ENCODE assay signal across 1 cellular context in the genomic region with DNA sequence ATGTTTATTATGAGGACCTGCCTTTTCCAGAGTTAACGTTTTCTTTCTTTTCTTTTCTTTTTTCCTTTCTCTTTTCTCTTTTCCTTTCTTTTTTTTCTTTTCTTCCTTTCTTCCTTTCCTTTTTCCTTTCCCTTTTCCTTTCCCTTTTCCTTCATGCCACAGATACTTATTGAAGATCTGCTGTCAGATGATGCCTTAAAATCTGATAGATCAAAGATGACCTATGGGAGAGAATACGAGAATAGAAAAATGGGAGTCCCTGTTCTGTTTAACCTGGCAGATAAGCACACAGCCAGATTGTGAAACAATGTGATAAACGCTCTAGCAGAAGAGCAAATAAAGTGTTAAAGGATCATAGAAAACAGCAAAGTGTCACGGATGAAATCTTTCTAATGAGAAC.
TF ChIP-seq lines count a peak whose summit lies in the region.

No MANE protein-coding gene starts in this region.

TF ChIP-seq in HepG2, 621 proteins besides CTCF, POLR2A, EP300 and RAD21 (continued from another document and continues in another):
- TF ChIP-seq CSRNP2 (CRISPR knock-in tag; conservative IDR thresholded peaks at IDR 0.05; ENCODE audit: low read depth) (no peak), TEAD2 (CRISPR knock-in tag; IDR thresholded peaks at IDR 0.05) (no peak), HOXA7 (CRISPR knock-in tag; IDR thresholded peaks at IDR 0.05) (no peak), ZC3H4 (CRISPR knock-in tag; IDR thresholded peaks at IDR 0.05; ENCODE audit: borderline replicate concordance) (no peak), TCF7 (IDR thresholded peaks at IDR 0.05; ENCODE audit: low read depth) (peak; percentile 73), ZNF224 (CRISPR knock-in tag; IDR thresholded peaks at IDR 0.05) (no peak), ZNF17 (CRISPR knock-in tag; IDR thresholded peaks at IDR 0.05) (no peak), ZMYM4 (CRISPR knock-in tag; IDR thresholded peaks at IDR 0.05) (no peak), ZSCAN12 (CRISPR knock-in tag; IDR thresholded peaks at IDR 0.05) (no peak), ZNF83 (CRISPR knock-in tag; IDR thresholded peaks at IDR 0.05; ENCODE audit: borderline replicate concordance) (no peak), ZNF556 (CRISPR knock-in tag; IDR thresholded peaks at IDR 0.05; ENCODE audit: borderline replicate concordance) (no peak), NFE2L1 (CRISPR knock-in tag; IDR thresholded peaks at IDR 0.05; ENCODE audit: borderline replicate concordance) (no peak), SETDB1 (CRISPR knock-in tag; IDR thresholded peaks at IDR 0.05; ENCODE audit: borderline replicate concordance) (no peak), SMARCC2 (IDR thresholded peaks at IDR 0.05) (no peak), ZNF205 (CRISPR knock-in tag; IDR thresholded peaks at IDR 0.05) (no peak), STAG1 (CRISPR knock-in tag; IDR thresholded peaks at IDR 0.05) (no peak), REXO4 (CRISPR knock-in tag; IDR thresholded peaks at IDR 0.05; ENCODE audit: borderline replicate concordance) (no peak), PITX1 (CRISPR knock-in tag; IDR thresholded peaks at IDR 0.05) (peak; percentile 57; the same call in 1 of the 2 replicates), ZUFSP (CRISPR knock-in tag; IDR thresholded peaks at IDR 0.05; ENCODE audit: borderline replicate concordance) (no peak), SIX1 (CRISPR knock-in tag; IDR thresholded peaks at IDR 0.05; ENCODE audit: borderline replicate concordance) (0 out of 2 replicates have a peak, but pooled peaks have one; percentile 42), MTA3 (CRISPR knock-in tag; IDR thresholded peaks at IDR 0.05) (no peak), XRCC5 (optimal IDR thresholded peaks at IDR 0.05; ENCODE audit: low read length) (no peak), NR1H2 (CRISPR knock-in tag; IDR thresholded peaks at IDR 0.05; ENCODE audit: borderline replicate concordance, low read depth) (no peak), ZNF660 (CRISPR knock-in tag; IDR thresholded peaks at IDR 0.05; ENCODE audit: borderline replicate concordance, low read depth) (no peak), MED8 (CRISPR knock-in tag; IDR thresholded peaks at IDR 0.05; ENCODE audit: insufficient replicate concordance) (no peak), FOSL1 (CRISPR knock-in tag; IDR thresholded peaks at IDR 0.05; ENCODE audit: borderline replicate concordance) (no peak), RCOR2 (CRISPR knock-in tag; IDR thresholded peaks at IDR 0.05) (0 out of 2 replicates have a peak, but pooled peaks have one; percentile 73), ZBTB43 (CRISPR knock-in tag; conservative IDR thresholded peaks at IDR 0.05) (0 out of 2 replicates have a peak, but pooled peaks have one; percentile 42), ATM (IDR thresholded peaks at IDR 0.05; ENCODE audit: borderline replicate concordance) (no peak), JUN (CRISPR knock-in tag; IDR thresholded peaks at IDR 0.05) (no peak), HCFC1 (IDR thresholded peaks at IDR 0.05; ENCODE audit: low read depth, low read length) (no peak), FOXP1 (IDR thresholded peaks at IDR 0.05) (no peak), FOXP1 (CRISPR knock-in tag; IDR thresholded peaks at IDR 0.05) (peak; percentile 73; the same call in 1 of the 2 replicates), RXRB (CRISPR knock-in tag; IDR thresholded peaks at IDR 0.05; ENCODE audit: borderline replicate concordance) (0 out of 2 replicates have a peak, but pooled peaks have one; percentile 34), ZNF260 (CRISPR knock-in tag; IDR thresholded peaks at IDR 0.05; ENCODE audit: borderline replicate concordance, low read depth) (no peak), ZNF432 (CRISPR knock-in tag; IDR thresholded peaks at IDR 0.05; ENCODE audit: borderline replicate concordance) (no peak), ZBTB7B (CRISPR knock-in tag; IDR thresholded peaks at IDR 0.05) (no peak), CAMTA2 (CRISPR knock-in tag; IDR thresholded peaks at IDR 0.05; ENCODE audit: borderline replicate concordance) (no peak), IRX3 (CRISPR knock-in tag; IDR thresholded peaks at IDR 0.05; ENCODE audit: borderline replicate concordance, low read depth) (no peak), FOXA1 (IDR thresholded peaks at IDR 0.05) (no peak), FOXA1 (CRISPR knock-in tag; IDR thresholded peaks at IDR 0.05) (peak; percentile 45; the same call in 1 of the 2 replicates), SP4 (CRISPR knock-in tag; IDR thresholded peaks at IDR 0.05) (no peak), GABPA (IDR thresholded peaks at IDR 0.05; ENCODE audit: low read depth, low read length) (no peak), GABPA (CRISPR knock-in tag; IDR thresholded peaks at IDR 0.05; ENCODE audit: low read depth) (no peak), BCLAF1 (IDR thresholded peaks at IDR 0.05) (no peak), SIX4 (CRISPR knock-in tag; IDR thresholded peaks at IDR 0.05) (peak; percentile 41; the same call in 1 of the 2 replicates), ZSCAN9 (CRISPR knock-in tag; IDR thresholded peaks at IDR 0.05; ENCODE audit: borderline replicate concordance) (peak; percentile 21; the same call in 1 of the 2 replicates), FIP1L1 (IDR thresholded peaks at IDR 0.05; ENCODE audit: borderline replicate concordance, insufficient read depth, low read depth, low read length) (no peak), NBN (conservative IDR thresholded peaks at IDR 0.05) (no peak), ZNF792 (CRISPR knock-in tag; IDR thresholded peaks at IDR 0.05) (no peak), NCOA5 (CRISPR knock-in tag; IDR thresholded peaks at IDR 0.05) (no peak), MEF2D (CRISPR knock-in tag; IDR thresholded peaks at IDR 0.05) (0 out of 2 replicates have a peak, but pooled peaks have one; percentile 20)
- TF ChIP-seq, protein P1, sequence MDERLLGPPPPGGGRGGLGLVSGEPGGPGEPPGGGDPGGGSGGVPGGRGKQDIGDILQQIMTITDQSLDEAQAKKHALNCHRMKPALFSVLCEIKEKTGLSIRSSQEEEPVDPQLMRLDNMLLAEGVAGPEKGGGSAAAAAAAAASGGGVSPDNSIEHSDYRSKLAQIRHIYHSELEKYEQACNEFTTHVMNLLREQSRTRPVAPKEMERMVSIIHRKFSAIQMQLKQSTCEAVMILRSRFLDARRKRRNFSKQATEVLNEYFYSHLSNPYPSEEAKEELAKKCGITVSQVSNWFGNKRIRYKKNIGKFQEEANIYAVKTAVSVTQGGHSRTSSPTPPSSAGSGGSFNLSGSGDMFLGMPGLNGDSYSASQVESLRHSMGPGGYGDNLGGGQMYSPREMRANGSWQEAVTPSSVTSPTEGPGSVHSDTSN (CRISPR knock-in tag; IDR thresholded peaks at IDR 0.05) = no peak
- TF ChIP-seq, protein P2, sequence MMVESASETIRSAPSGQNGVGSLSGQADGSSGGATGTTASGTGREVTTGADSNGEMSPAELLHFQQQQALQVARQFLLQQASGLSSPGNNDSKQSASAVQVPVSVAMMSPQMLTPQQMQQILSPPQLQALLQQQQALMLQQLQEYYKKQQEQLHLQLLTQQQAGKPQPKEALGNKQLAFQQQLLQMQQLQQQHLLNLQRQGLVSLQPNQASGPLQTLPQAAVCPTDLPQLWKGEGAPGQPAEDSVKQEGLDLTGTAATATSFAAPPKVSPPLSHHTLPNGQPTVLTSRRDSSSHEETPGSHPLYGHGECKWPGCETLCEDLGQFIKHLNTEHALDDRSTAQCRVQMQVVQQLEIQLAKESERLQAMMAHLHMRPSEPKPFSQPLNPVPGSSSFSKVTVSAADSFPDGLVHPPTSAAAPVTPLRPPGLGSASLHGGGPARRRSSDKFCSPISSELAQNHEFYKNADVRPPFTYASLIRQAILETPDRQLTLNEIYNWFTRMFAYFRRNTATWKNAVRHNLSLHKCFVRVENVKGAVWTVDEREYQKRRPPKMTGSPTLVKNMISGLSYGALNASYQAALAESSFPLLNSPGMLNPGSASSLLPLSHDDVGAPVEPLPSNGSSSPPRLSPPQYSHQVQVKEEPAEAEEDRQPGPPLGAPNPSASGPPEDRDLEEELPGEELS (CRISPR knock-in tag; IDR thresholded peaks at IDR 0.05) = peak; percentile 61; the same call in 1 of the 2 replicates
- TF ChIP-seq, protein P3, sequence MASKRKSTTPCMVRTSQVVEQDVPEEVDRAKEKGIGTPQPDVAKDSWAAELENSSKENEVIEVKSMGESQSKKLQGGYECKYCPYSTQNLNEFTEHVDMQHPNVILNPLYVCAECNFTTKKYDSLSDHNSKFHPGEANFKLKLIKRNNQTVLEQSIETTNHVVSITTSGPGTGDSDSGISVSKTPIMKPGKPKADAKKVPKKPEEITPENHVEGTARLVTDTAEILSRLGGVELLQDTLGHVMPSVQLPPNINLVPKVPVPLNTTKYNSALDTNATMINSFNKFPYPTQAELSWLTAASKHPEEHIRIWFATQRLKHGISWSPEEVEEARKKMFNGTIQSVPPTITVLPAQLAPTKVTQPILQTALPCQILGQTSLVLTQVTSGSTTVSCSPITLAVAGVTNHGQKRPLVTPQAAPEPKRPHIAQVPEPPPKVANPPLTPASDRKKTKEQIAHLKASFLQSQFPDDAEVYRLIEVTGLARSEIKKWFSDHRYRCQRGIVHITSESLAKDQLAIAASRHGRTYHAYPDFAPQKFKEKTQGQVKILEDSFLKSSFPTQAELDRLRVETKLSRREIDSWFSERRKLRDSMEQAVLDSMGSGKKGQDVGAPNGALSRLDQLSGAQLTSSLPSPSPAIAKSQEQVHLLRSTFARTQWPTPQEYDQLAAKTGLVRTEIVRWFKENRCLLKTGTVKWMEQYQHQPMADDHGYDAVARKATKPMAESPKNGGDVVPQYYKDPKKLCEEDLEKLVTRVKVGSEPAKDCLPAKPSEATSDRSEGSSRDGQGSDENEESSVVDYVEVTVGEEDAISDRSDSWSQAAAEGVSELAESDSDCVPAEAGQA (IDR thresholded peaks at IDR 0.05; ENCODE audit: low read depth) = no peak
- TF ChIP-seq, protein P3 (CRISPR knock-in tag; IDR thresholded peaks at IDR 0.05; ENCODE audit: borderline replicate concordance) = no peak
